Comparison of ENCODE assay signal across 34 cellular contexts in the genomic region with DNA sequence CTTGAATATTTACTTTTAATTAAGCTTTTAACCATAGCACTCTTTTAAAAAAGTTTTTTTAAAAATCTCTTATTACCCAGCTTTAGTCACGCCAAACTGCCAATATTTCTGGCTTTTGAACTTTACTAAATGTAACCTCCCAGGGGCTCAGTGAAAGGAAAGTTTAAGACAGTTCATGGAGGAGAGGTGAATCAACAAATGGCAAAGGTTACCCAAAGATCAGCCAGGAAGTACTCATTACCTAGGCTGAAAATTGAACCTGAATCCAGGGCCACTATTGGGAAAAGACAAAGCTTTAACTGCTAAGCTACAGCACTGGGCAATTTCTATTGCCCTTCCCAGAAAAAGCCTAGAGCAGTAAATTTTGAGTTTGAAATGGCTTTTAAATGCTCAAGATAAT.
"Had no signal": no experiment of that assay in that cellular context is flagged by ENCODE, and none has a peak within 500 bp of the region (broad histone marks: within the 10 kb centered on the region; RNA-seq: fewer than 3 reads in every experiment).

No MANE protein-coding gene starts in this region.

- DNase-seq: Karpas-422, Kasumi-1, MG63, MM.1S, MV-4-11, NCI-H1048, NCI-H1092, NCI-H1092 treated with DMSO at 0.1 percent for 48 hours, NCI-H1105, NCI-H1105 treated with DMSO at 0.1 percent for 48 hours, NCI-H1417, NCI-H1417 treated with DMSO at 0.1 percent for 48 hours, NCI-H1436, NCI-H1436 treated with DMSO at 0.1 percent for 48 hours, NCI-H146, NCI-H1694, NCI-H1694 treated with DMSO at 0.1 percent for 48 hours, NCI-H187, NCI-H187 treated with DMSO at 0.1 percent for 48 hours, NCI-H1930, NCI-H2029, NCI-H2029 treated with DMSO at 0.1 percent for 48 hours, NCI-H2081, NCI-H2081 treated with DMSO at 0.1 percent for 48 hours, NCI-H2107, NCI-H2171, NCI-H2171 treated with DMSO at 0.1 percent for 48 hours, NCI-H2227 treated with DMSO at 0.1 percent for 48 hours, NCI-H226, NCI-H345, NCI-H446, NCI-H446 treated with DMSO at 0.1 percent for 48 hours, NCI-H510A, NCI-H510A treated with DMSO at 0.1 percent for 48 hours had no signal

- H3K36me3 ChIP-seq: MG63 had no signal

- H3K4me3 ChIP-seq: MG63 had no signal

- H3K9me3 ChIP-seq: MG63 had no signal

- H3K27me3 ChIP-seq: MG63 had no signal
